ENCODE assay signal across 13 cellular contexts in genomic region chr14:39668449-39668848, GRCh38.
"Had no signal": no experiment of that assay in that cellular context is flagged by ENCODE, and none has a peak within 500 bp of the region (broad histone marks: within the 10 kb centered on the region; RNA-seq: fewer than 3 reads in every experiment).

No MANE protein-coding gene starts in this region.

- H3K27me3 ChIP-seq: gastrocnemius medialis, ovary, upper lobe of right lung had no signal

- H3K4me3 Mint-ChIP-seq: activated B cell treated with CpG ODN at 0.5 μM for 24 hours; central memory CD8-positive, alpha-beta T cell; neural crest cell had no signal

- H3K36me3 ChIP-seq: gastrocnemius medialis, ovary, upper lobe of right lung had no signal

- H3K4me1 Mint-ChIP-seq: activated B cell treated with CpG ODN at 0.5 μM for 24 hours; central memory CD8-positive, alpha-beta T cell; neural crest cell had no signal

- DNase-seq: activated B cell treated with CpG ODN at 0.5 μM for 24 hours; activated CD4-positive, alpha-beta T cell treated with anti-CD3 and anti-CD28 coated beads, Interleukin-2, amount 50 U/mL, for 1 hour; activated T-cell treated with anti-CD3 and anti-CD28 coated beads for 4 hours; effector memory CD4-positive, alpha-beta T cell; gastrocnemius medialis; mesendoderm; ovary; stimulated activated CD4-positive, alpha-beta T cell treated with anti-CD3 and anti-CD28 coated beads, Interleukin-2, amount 100 ng/mL, for 48 hours; stimulated activated naive CD4-positive, alpha-beta T cell treated with Interleukin-2 at 50 U/mL for 16 hours; T1000; upper lobe of right lung had no signal

- H3K27ac Mint-ChIP-seq: activated B cell treated with CpG ODN at 0.5 μM for 24 hours had no signal

- H3K9me3 ChIP-seq: gastrocnemius medialis, ovary, upper lobe of right lung had no signal

- H3K4me1 ChIP-seq: gastrocnemius medialis, upper lobe of right lung had no signal

- H3K27me3 Mint-ChIP-seq: activated B cell treated with CpG ODN at 0.5 μM for 24 hours; central memory CD8-positive, alpha-beta T cell had no signal

- H3K9me3 Mint-ChIP-seq: activated B cell treated with CpG ODN at 0.5 μM for 24 hours, neural crest cell had no signal

- H3K4me3 ChIP-seq: gastrocnemius medialis, ovary, upper lobe of right lung had no signal

- H3K27ac ChIP-seq: gastrocnemius medialis, ovary, upper lobe of right lung had no signal

- ATAC-seq: gastrocnemius medialis, upper lobe of right lung had no signal
